In the genomic region with DNA sequence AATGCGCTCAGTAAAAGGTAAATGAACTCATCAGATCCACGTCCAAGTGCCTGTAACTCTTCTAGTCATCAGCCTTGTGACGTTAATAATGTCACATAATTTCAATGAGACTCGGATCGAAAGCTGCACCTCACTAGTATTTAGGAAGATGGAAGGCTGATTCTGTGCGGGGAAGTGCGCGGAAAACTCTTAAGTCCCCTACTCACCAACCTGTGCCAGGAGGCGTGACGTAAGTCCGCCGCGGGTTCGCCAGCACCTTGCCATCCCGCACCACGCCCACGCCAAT, we compare ENCODE assay signal across 6 cellular contexts. TPM values are rescaled to one million over a fixed set of nuclear protein-coding genes. Genes with fewer than 3 reads are reported as not detected.
DNase-seq lines count a peak whose midpoint lies in the region; ATAC-seq and TF ChIP-seq lines count a peak whose summit lies in the region.

No MANE protein-coding gene starts in this region.

- H3K36me3 Mint-ChIP-seq in endodermal cell (ENCODE audit: low read depth) (peaks cover 36% of the 10 kb centered on the region), osteocyte (ENCODE audit: unreplicated experiment) (peaks cover 37% of the 10 kb centered on the region)

- 0 to 1% methylated on average over 8 to 17 of the region's 17 CpGs for WGBS in endodermal cell (ENCODE audit: insufficient coverage in 1 of 2, insufficient read length in 1 of 2), 2 experiments
- under 1% methylated on average over 17 of the region's 17 CpGs for WGBS in smooth muscle cell (ENCODE audit: low lambda C conversion rate)

- H3K27me3 ChIP-seq in endodermal cell (ENCODE audit: control insufficient read depth, insufficient read depth, low read length, poor library complexity, severe bottlenecking) (no peaks in the 10 kb centered on the region), smooth muscle cell (ENCODE audit: low read depth) (no peaks in the 10 kb centered on the region)

- H3K27ac ChIP-seq in endodermal cell (ENCODE audit: low read depth, low read length): peak overlapping the region; percentile 98
- H3K27ac ChIP-seq in smooth muscle cell (ENCODE audit: low read depth): peak overlapping the region; percentile 93

- H3K4me1 ChIP-seq in endodermal cell (ENCODE audit: control insufficient read depth, insufficient read depth, low read length): peaks cover 3% of the 10 kb centered on the region
- H3K4me1 ChIP-seq in smooth muscle cell (ENCODE audit: low read depth): peaks cover 19% of the 10 kb centered on the region

- H3K4me3 ChIP-seq in endodermal cell (ENCODE audit: low read length) (peak overlapping the region; percentile 96), smooth muscle cell (peak overlapping the region; percentile 73)

- DNase-seq in ELR (ENCODE audit: low read depth) (peak; percentile 84), NCI-H460 (ENCODE audit: extremely low read depth, low read depth) (peak; percentile 70), endodermal cell (no peak), smooth muscle cell (lab: John Stamatoyannopoulos, UW; ENCODE audit: unreplicated experiment) (no peak), osteocyte (ENCODE audit: extremely low spot score, unreplicated experiment) (no peak)

- H3K9ac ChIP-seq in endodermal cell (ENCODE audit: extremely low read depth, low read length, poor library complexity, severe bottlenecking) (peak overlapping the region; percentile 96), smooth muscle cell (ENCODE audit: low read depth) (peak overlapping the region; percentile 91)

- H3K9me3 Mint-ChIP-seq in endodermal cell (no peaks in the 10 kb centered on the region), osteocyte (ENCODE audit: unreplicated experiment) (no peaks in the 10 kb centered on the region)

- H3K36me3 ChIP-seq in endodermal cell (ENCODE audit: control insufficient read depth, insufficient read depth, low read length) (peaks cover 69% of the 10 kb centered on the region), smooth muscle cell (ENCODE audit: low read depth) (peaks cover under 1% of the 10 kb centered on the region)

- H3K27ac Mint-ChIP-seq in endodermal cell: no peak overlapping the region
- H3K27ac Mint-ChIP-seq in osteocyte (ENCODE audit: unreplicated experiment): no peak overlapping the region

- H3K9me3 ChIP-seq in endodermal cell (ENCODE audit: control insufficient read depth, low read length): no peaks in the 10 kb centered on the region
- no peaks in the 10 kb centered on the region for H3K9me3 ChIP-seq in smooth muscle cell (replicated peaks; ENCODE audit: low read depth)

- H3K27me3 Mint-ChIP-seq in endodermal cell (ENCODE audit: insufficient read depth) (no peaks in the 10 kb centered on the region), osteocyte (ENCODE audit: unreplicated experiment) (no peaks in the 10 kb centered on the region)

- H3K4me3 Mint-ChIP-seq in endodermal cell: no peak overlapping the region
- H3K4me3 Mint-ChIP-seq in osteocyte (ENCODE audit: unreplicated experiment): no peak overlapping the region

- ATAC-seq in HG02610 (IDR thresholded peaks at IDR 0.05; ENCODE audit: unreplicated experiment): peak; percentile 32

- H3K4me2 ChIP-seq in smooth muscle cell: peak overlapping the region; percentile 93

- no peaks in the 10 kb centered on the region for H4K20me1 ChIP-seq in smooth muscle cell (ENCODE audit: low read depth)

- peaks cover 31% of the 10 kb centered on the region for H3K79me2 ChIP-seq in smooth muscle cell (ENCODE audit: low read depth)

- H2AFZ ChIP-seq in smooth muscle cell (ENCODE audit: low read depth): peak overlapping the region; percentile 45

- no peak for TF ChIP-seq CTCF in endodermal cell (conservative IDR thresholded peaks at IDR 0.05)
- no peak for TF ChIP-seq CTCF in smooth muscle cell (IDR thresholded peaks at IDR 0.05; ENCODE audit: borderline replicate concordance, insufficient read depth, poor library complexity, severe bottlenecking)
- TF ChIP-seq CTCF in osteocyte (IDR thresholded peaks at IDR 0.05): no peak

- peaks cover 8% of the 10 kb centered on the region for H3F3A ChIP-seq in smooth muscle cell (ENCODE audit: low read depth)

- H3K4me1 Mint-ChIP-seq in endodermal cell (no peaks in the 10 kb centered on the region), osteocyte (ENCODE audit: unreplicated experiment) (peaks cover 8% of the 10 kb centered on the region)

RNA-seq across cellular contexts. Expression of a gene that starts 0.3 kb away (rescaled TPM):
- total RNA-seq in NCI-H460 (2014; rRNA removed; shearing (Covaris generic)): 29.6 and 32.6 TPM in 2 replicates
- 74.9 and 103 TPM in 2 replicates for polyA plus RNA-seq in NCI-H460 (2014; cell fraction: nucleus; rRNA removed)
- total RNA-seq in endodermal cell (10 to 100 TPM; 44.3 to 50.7 TPM), smooth muscle cell (33.3 and 41.3 TPM in 2 replicates), osteocyte (35.7 and 37.1 TPM in 2 replicates)
- 36.2 TPM for polyA plus RNA-seq in endodermal cell (2013, experiment 1 of 2)
- polyA plus RNA-seq in endodermal cell (2013, experiment 2 of 2): 33.5 TPM
- polyA plus RNA-seq in smooth muscle cell: 18.4 and 21.7 TPM in 2 replicates

RNA-seq across cellular contexts. Expression of a gene that starts 0.7 kb away (rescaled TPM):
- 96.7 and 151 TPM in 2 replicates for total RNA-seq in NCI-H460 (2014; rRNA removed; shearing (Covaris generic))
- 973 and 1,498 TPM in 2 replicates for polyA plus RNA-seq in NCI-H460 (2014; cell fraction: nucleus; rRNA removed)
- total RNA-seq in endodermal cell (100 to 1,000 TPM; 228 to 249 TPM), smooth muscle cell (51.2 and 81.6 TPM in 2 replicates), osteocyte (232 and 241 TPM in 2 replicates)
- 308 TPM for polyA plus RNA-seq in endodermal cell (2013, experiment 1 of 2)
- 267 TPM for polyA plus RNA-seq in endodermal cell (2013, experiment 2 of 2)
- 116 and 118 TPM in 2 replicates for polyA plus RNA-seq in smooth muscle cell

RNA-seq across cellular contexts. Expression of a gene that starts 6.9 kb away (rescaled TPM):
- 17.3 and 20.6 TPM in 2 replicates for total RNA-seq in NCI-H460 (2014; rRNA removed; shearing (Covaris generic))
- 43.8 and 46.6 TPM in 2 replicates for polyA plus RNA-seq in NCI-H460 (2014; cell fraction: nucleus; rRNA removed)
- total RNA-seq in endodermal cell (10 to 100 TPM; 32.1 to 38.1 TPM), smooth muscle cell (24.8 and 29.3 TPM in 2 replicates), osteocyte (34.9 and 36.8 TPM in 2 replicates)
- 39.0 TPM for polyA plus RNA-seq in endodermal cell (2013, experiment 1 of 2)
- polyA plus RNA-seq in endodermal cell (2013, experiment 2 of 2): 45.4 TPM
- polyA plus RNA-seq in smooth muscle cell: 53.8 and 54.9 TPM in 2 replicates

RNA-seq across cellular contexts. Expression of a gene that starts 14.9 kb away (rescaled TPM):
- 83.5 and 89.9 TPM in 2 replicates for total RNA-seq in NCI-H460 (2014; rRNA removed; shearing (Covaris generic))
- polyA plus RNA-seq in NCI-H460 (2014; cell fraction: nucleus; rRNA removed): 141 and 157 TPM in 2 replicates
- total RNA-seq in endodermal cell: 10 to 100 TPM; 52.8 to 59.8 TPM
- 38.6 TPM for polyA plus RNA-seq in endodermal cell (2013, experiment 1 of 2)
- 38.3 TPM for polyA plus RNA-seq in endodermal cell (2013, experiment 2 of 2)
- total RNA-seq in smooth muscle cell: 49.7 and 52.2 TPM in 2 replicates
- 24.2 and 33.4 TPM in 2 replicates for polyA plus RNA-seq in smooth muscle cell
- 16.0 and 17.0 TPM in 2 replicates for total RNA-seq in osteocyte

RNA-seq across cellular contexts. Expression of a gene that starts 18.3 kb away (rescaled TPM):
- total RNA-seq in NCI-H460 (2014; rRNA removed; shearing (Covaris generic)): not detected in 2 replicates
- polyA plus RNA-seq in NCI-H460 (2014; cell fraction: nucleus; rRNA removed): not detected in 2 replicates
- under 1 TPM in 1 of 2 donors, not detected in 1; 0.09 TPM for total RNA-seq in endodermal cell
- not detected for polyA plus RNA-seq in endodermal cell (2013, experiment 1 of 2)
- not detected for polyA plus RNA-seq in endodermal cell (2013, experiment 2 of 2)
- total RNA-seq in smooth muscle cell: not detected in 2 replicates
- polyA plus RNA-seq in smooth muscle cell: 0.04 and 0.08 TPM in 2 replicates
- 0.05 and 0.08 TPM in 2 replicates for total RNA-seq in osteocyte

Comparison
In these comparisons a context has a peak if more than half of its experiments do, and no peak if none do; other contexts are left out.
1. DNase-seq: peak in ELR (single experiment) and NCI-H460 (single experiment); none in endodermal cell (single experiment), smooth muscle cell (single experiment) and osteocyte (single experiment).